ENCODE assay signal across 8 cellular contexts in the genomic region with DNA sequence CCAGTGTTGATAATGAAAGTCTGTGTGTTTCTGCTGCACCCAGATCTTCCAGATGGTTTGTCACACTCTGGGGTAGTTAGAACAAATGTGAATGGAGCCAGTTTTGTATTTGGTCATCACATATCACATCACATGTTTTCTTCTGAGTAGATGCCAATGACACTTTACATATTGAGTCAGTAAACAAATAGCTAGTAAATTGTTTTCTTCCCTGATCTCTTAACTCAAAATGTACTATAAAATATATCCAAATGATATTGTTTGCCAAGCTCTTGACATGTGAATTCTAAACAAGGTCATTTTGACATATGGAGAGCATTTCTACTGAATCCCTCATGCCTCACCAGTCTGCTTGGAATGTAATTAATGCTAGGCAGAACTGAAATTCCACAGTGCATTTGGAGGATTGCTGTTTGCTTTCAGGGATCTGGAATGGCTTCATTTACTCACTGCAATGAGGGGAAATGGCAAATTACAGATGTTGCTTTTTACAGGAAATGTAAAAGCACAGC. TPM values are rescaled to one million over a fixed set of nuclear protein-coding genes. Genes with fewer than 3 reads are reported as not detected.
A peak's percentile ranks its signal among the peaks of the same experiment; 100 is the strongest.
DNase-seq lines count a peak whose midpoint lies in the region; ATAC-seq and TF ChIP-seq lines count a peak whose summit lies in the region.

No MANE protein-coding gene starts in this region.

- no peak overlapping the region for H3K14ac ChIP-seq in mesenchymal stem cell (ENCODE audit: low read length in 2 of 2)

- H2BK5ac ChIP-seq in mesenchymal stem cell (ENCODE audit: low read depth, low read length, poor library complexity, severe bottlenecking) = no peak overlapping the region

- H3K4ac ChIP-seq in mesenchymal stem cell (ENCODE audit: low read depth in 1 of 2, low read length in 2 of 2) = no peak overlapping the region

- peak overlapping the region; percentile 56 for H3K9ac ChIP-seq in mesenchymal stem cell (ENCODE audit: low read length)

- no peaks in the 10 kb centered on the region for H3K9me3 ChIP-seq in cardiac muscle cell (ENCODE audit: low read depth)
- no peaks in the 10 kb centered on the region for H3K9me3 ChIP-seq in mesenchymal stem cell (ENCODE audit: control insufficient read depth, low read length)
- no peaks in the 10 kb centered on the region for H3K9me3 ChIP-seq in uterus
- H3K9me3 ChIP-seq in SJCRH30 (replicated peaks) = no peaks in the 10 kb centered on the region

- no peaks in the 10 kb centered on the region for H3K9me3 Mint-ChIP-seq in stimulated activated naive CD8-positive, alpha-beta T cell treated with anti-CD3 and anti-CD28 coated beads, Interleukin-15, amount 100 ng/mL, for 72 hours

- no peak for ATAC-seq in stimulated activated naive CD8-positive, alpha-beta T cell treated with anti-CD3 and anti-CD28 coated beads, Interleukin-15, amount 100 ng/mL, for 72 hours

- H3K4me2 ChIP-seq in mesenchymal stem cell (ENCODE audit: low read length, poor library complexity, severe bottlenecking) = no peak overlapping the region

- H3K4me1 Mint-ChIP-seq in stimulated activated naive CD8-positive, alpha-beta T cell treated with anti-CD3 and anti-CD28 coated beads, Interleukin-15, amount 100 ng/mL, for 72 hours = no peaks in the 10 kb centered on the region

- no peak overlapping the region for H3K27ac Mint-ChIP-seq in stimulated activated naive CD8-positive, alpha-beta T cell treated with anti-CD3 and anti-CD28 coated beads, Interleukin-15, amount 100 ng/mL, for 72 hours

- no peak overlapping the region for H3K18ac ChIP-seq in mesenchymal stem cell (ENCODE audit: low read depth in 1 of 2, low read length in 2 of 2)

- TF ChIP-seq CTCF in cardiac muscle cell (IDR thresholded peaks at IDR 0.05; ENCODE audit: low read depth, low read length) (no peak), uterus (IDR thresholded peaks at IDR 0.05) (no peak)

- peaks cover 30% of the 10 kb centered on the region for H3K4me1 ChIP-seq in cardiac muscle cell (ENCODE audit: low read depth)
- peaks cover 12% of the 10 kb centered on the region for H3K4me1 ChIP-seq in mesenchymal stem cell (ENCODE audit: control insufficient read depth, insufficient read depth, low read depth, low read length)
- peaks cover 5 to 8% of the 10 kb centered on the region in 2 donors for H3K4me1 ChIP-seq in uterus
- H3K4me1 ChIP-seq in SJCRH30 = peaks cover 11% of the 10 kb centered on the region

- H3K27me3 ChIP-seq in cardiac muscle cell = no peaks in the 10 kb centered on the region
- H3K27me3 ChIP-seq in mesenchymal stem cell (ENCODE audit: control insufficient read depth in 1 of 2, insufficient read depth in 1 of 2, low read length in 2 of 2) = peaks cover 0 to 3% of the 10 kb centered on the region in 2 experiments
- no peaks in the 10 kb centered on the region for H3K27me3 ChIP-seq in uterus
- H3K27me3 ChIP-seq in SJCRH30 = no peaks in the 10 kb centered on the region

- H2BK12ac ChIP-seq in mesenchymal stem cell (ENCODE audit: low read length in 2 of 2) = no peak overlapping the region

- DNase-seq in cardiac muscle cell (ENCODE audit: low read depth in 1 of 2, low spot score in 1 of 2) (peak; percentile 42 to 67), cardiac septum (ENCODE audit: low spot score) (no peak), dermis blood vessel endothelial cell (peak; percentile 45), mesenchymal stem cell (peak; percentile 77), uterus (no peak), NCI-H1105 (lab: John Stamatoyannopoulos, UW) (no peak), SJCRH30 (no peak)
- no peak for DNase-seq in stimulated activated naive CD8-positive, alpha-beta T cell treated with anti-CD3 and anti-CD28 coated beads, Interleukin-15, amount 100 ng/mL, for 72 hours

- peak overlapping the region; percentile 76 for H3K27ac ChIP-seq in cardiac muscle cell
- no peak overlapping the region for H3K27ac ChIP-seq in mesenchymal stem cell (ENCODE audit: low read length, poor library complexity, severe bottlenecking)
- H3K27ac ChIP-seq in uterus = peak overlapping the region; percentile 59 to 64
- no peak overlapping the region for H3K27ac ChIP-seq in SJCRH30

- peaks cover 4% of the 10 kb centered on the region for H3K79me1 ChIP-seq in mesenchymal stem cell (replicated peaks; ENCODE audit: low read length, poor library complexity, severe bottlenecking)

- no peak overlapping the region for H3K4me3 Mint-ChIP-seq in stimulated activated naive CD8-positive, alpha-beta T cell treated with anti-CD3 and anti-CD28 coated beads, Interleukin-15, amount 100 ng/mL, for 72 hours

- no peak for TF ChIP-seq POLR2A in uterus (IDR thresholded peaks at IDR 0.05)

- no peak overlapping the region for H3K4me3 ChIP-seq in cardiac muscle cell
- H3K4me3 ChIP-seq in mesenchymal stem cell (ENCODE audit: insufficient read depth in 1 of 2, low read depth in 1 of 2, low read length in 2 of 2) = peak overlapping the region in 1 of 2 experiments; percentile 12
- H3K4me3 ChIP-seq in uterus = no peak overlapping the region
- H3K4me3 ChIP-seq in SJCRH30 = no peak overlapping the region

- H3K36me3 ChIP-seq in cardiac muscle cell (no peaks in the 10 kb centered on the region), mesenchymal stem cell (ENCODE audit: control insufficient read depth in 1 of 2, insufficient read depth in 2 of 2, low read depth in 1 of 2, low read length in 2 of 2) (peaks cover 3 to 15% of the 10 kb centered on the region in 2 experiments), uterus (no peaks in the 10 kb centered on the region), SJCRH30 (no peaks in the 10 kb centered on the region)

- intact Hi-C loops in cardiac septum (cut with DNase I) = no loop called here
- intact Hi-C loops in uterus (cut with DNase I; ENCODE audit: low total_unique reads) = no loop called here

- H4K91ac ChIP-seq in mesenchymal stem cell (ENCODE audit: low read length) = no peak overlapping the region

- H4K8ac ChIP-seq in mesenchymal stem cell (ENCODE audit: low read length) = no peak overlapping the region

- no peak overlapping the region for H2AFZ ChIP-seq in mesenchymal stem cell (ENCODE audit: low read depth, low read length)

- no peaks in the 10 kb centered on the region for H3K27me3 Mint-ChIP-seq in stimulated activated naive CD8-positive, alpha-beta T cell treated with anti-CD3 and anti-CD28 coated beads, Interleukin-15, amount 100 ng/mL, for 72 hours

- H2BK15ac ChIP-seq in mesenchymal stem cell (ENCODE audit: low read depth, poor library complexity, severe bottlenecking) = no peak overlapping the region

- H2AK5ac ChIP-seq in mesenchymal stem cell (ENCODE audit: low read length, severe bottlenecking) = no peak overlapping the region

- H2BK120ac ChIP-seq in mesenchymal stem cell (ENCODE audit: low read depth, low read length) = no peak overlapping the region

- H3K23ac ChIP-seq in mesenchymal stem cell (ENCODE audit: low read length in 2 of 2) = no peak overlapping the region

RNA-seq across cellular contexts. Expression of a gene that starts 45.0 kb away (rescaled TPM):
- total RNA-seq in cardiac muscle cell (260 and 584 TPM in 2 replicates), cardiac septum (174 TPM), dermis blood vessel endothelial cell (130 and 135 TPM in 2 replicates), uterus (100 to 1,000 TPM in 1 of 4 donors, 10 to 100 TPM in 3; 40.9 to 100 (median 49.7) TPM)
- polyA plus RNA-seq in cardiac muscle cell = 247 and 266 TPM in 2 replicates
- polyA plus RNA-seq in mesenchymal stem cell (2013, experiment 1 of 2) = 71.9 TPM
- 76.5 TPM for polyA plus RNA-seq in mesenchymal stem cell (2013, experiment 2 of 2)
- 60.4 and 63.7 TPM in 2 replicates for total RNA-seq in SJCRH30 (2014; rRNA removed; shearing (Covaris generic))

RNA-seq across cellular contexts. Expression of a gene that starts 55.9 kb away (rescaled TPM):
- total RNA-seq in cardiac muscle cell = 19.3 and 26.8 TPM in 2 replicates
- 18.1 and 30.7 TPM in 2 replicates for polyA plus RNA-seq in cardiac muscle cell
- 10.8 TPM for total RNA-seq in cardiac septum
- total RNA-seq in dermis blood vessel endothelial cell = 22.7 and 30.6 TPM in 2 replicates
- 35.4 TPM for polyA plus RNA-seq in mesenchymal stem cell (2013, experiment 1 of 2)
- polyA plus RNA-seq in mesenchymal stem cell (2013, experiment 2 of 2) = 33.7 TPM
- total RNA-seq in uterus = 10 to 100 TPM; 15.1 to 50.5 (median 41.1) TPM
- 11.9 and 12.9 TPM in 2 replicates for total RNA-seq in SJCRH30 (2014; rRNA removed; shearing (Covaris generic))

Comparison
In these comparisons a context has a peak if more than half of its experiments do, and no peak if none do; other contexts are left out.
1. DNase-seq: peak in cardiac muscle cell (2 of 2), dermis blood vessel endothelial cell (single experiment) and mesenchymal stem cell (single experiment); none in cardiac septum (single experiment), uterus (0 of 2), NCI-H1105 (single experiment), stimulated activated naive CD8-positive, alpha-beta T cell treated with anti-CD3 and anti-CD28 coated beads, Interleukin-15, amount 100 ng/mL, for 72 hours (0 of 2) and SJCRH30 (0 of 2).
2. H3K27ac ChIP-seq: peak in cardiac muscle cell (single experiment) and uterus (2 of 2); none in mesenchymal stem cell (single experiment) and SJCRH30 (single experiment).